Comparison of ENCODE assay signal across 30 cellular contexts in the genomic region with DNA sequence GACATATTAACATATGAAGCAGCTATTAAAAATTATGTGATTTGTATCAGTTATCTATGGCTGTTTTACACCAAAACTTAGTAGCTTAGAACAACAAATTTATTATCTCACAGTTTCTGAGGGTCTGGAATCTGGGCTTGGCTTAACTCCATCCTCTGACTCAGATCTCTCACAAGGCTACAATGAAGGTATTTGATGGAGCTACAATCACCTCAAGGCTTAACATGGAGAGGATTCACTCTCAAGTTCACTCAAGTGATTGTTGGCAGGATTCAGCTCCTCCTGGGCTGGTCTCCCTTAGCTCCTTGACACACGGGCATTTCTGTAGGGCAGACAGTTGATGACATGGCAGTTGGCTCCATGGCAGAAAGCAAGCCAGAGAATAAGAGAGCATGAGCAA.
DNase-seq lines count a peak whose midpoint lies in the region; ATAC-seq, FAIRE-seq and TF ChIP-seq lines count a peak whose summit lies in the region.
"Had no signal": no experiment of that assay in that cellular context is flagged by ENCODE, and none has a peak within 500 bp of the region (broad histone marks: within the 10 kb centered on the region; RNA-seq: fewer than 3 reads in every experiment).

No MANE protein-coding gene starts in this region.

- peaks cover 2% of the 10 kb centered on the region for H3K36me3 Mint-ChIP-seq in chondrocyte (ENCODE audit: low read depth)
- H3K36me3 Mint-ChIP-seq in nephron (ENCODE audit: low read depth) = no peaks in the 10 kb centered on the region
- H3K36me3 Mint-ChIP-seq in activated naive CD4-positive, alpha-beta T cell treated with anti-CD3 and anti-CD28 coated beads, Interleukin-2, amount 50 U/mL, for 72 hours = no peaks in the 10 kb centered on the region
- H3K36me3 Mint-ChIP-seq: activated naive CD8-positive, alpha-beta T cell treated with anti-CD3 and anti-CD28 coated beads for 36 hours; brain had no signal

- H3K4me3 Mint-ChIP-seq in chondrocyte (ENCODE audit: unreplicated experiment) (no peak overlapping the region), nephron (no peak overlapping the region)
- H3K4me3 Mint-ChIP-seq: activated CD8-positive, alpha-beta T cell treated with anti-CD3 and anti-CD28 coated beads for 36 hours; activated naive CD8-positive, alpha-beta T cell treated with anti-CD3 and anti-CD28 coated beads for 36 hours; brain; stimulated activated naive CD8-positive, alpha-beta T cell treated with anti-CD3 and anti-CD28 coated beads, Interleukin-15, Interleukin-2, amounts not matched to agents 100 ng/mL and 50 ng/mL, for 24 hours; T-helper 17 cell had no signal

- peak overlapping the region; percentile 39 for H3K27ac Mint-ChIP-seq in chondrocyte (ENCODE audit: unreplicated experiment)
- peak overlapping the region in 2 of 3 experiments; percentile 49 to 68 for H3K27ac Mint-ChIP-seq in nephron
- no peak overlapping the region for H3K27ac Mint-ChIP-seq in activated naive CD4-positive, alpha-beta T cell treated with anti-CD3 and anti-CD28 coated beads, Interleukin-2, amount 50 U/mL, for 72 hours
- H3K27ac Mint-ChIP-seq: activated CD8-positive, alpha-beta T cell treated with anti-CD3 and anti-CD28 coated beads for 36 hours; activated naive CD8-positive, alpha-beta T cell treated with anti-CD3 and anti-CD28 coated beads for 36 hours; stimulated activated naive CD8-positive, alpha-beta T cell treated with anti-CD3 and anti-CD28 coated beads, Interleukin-15, Interleukin-2, amounts not matched to agents 100 ng/mL and 50 ng/mL, for 24 hours; T-helper 17 cell had no signal

- peaks cover 3% of the 10 kb centered on the region for H3K27me3 Mint-ChIP-seq in chondrocyte (ENCODE audit: low read depth)
- H3K27me3 Mint-ChIP-seq in nephron (ENCODE audit: low read depth) = no peaks in the 10 kb centered on the region

- TF ChIP-seq EP300 in sigmoid colon (IDR thresholded peaks at IDR 0.05) = no peak

- intact Hi-C loops in sigmoid colon (cut with DNase I) = no loop called here

- H3K27me3 ChIP-seq in ACC112 (ENCODE audit: insufficient read depth, low read length) (peaks cover 59% of the 10 kb centered on the region), sigmoid colon (no peaks in the 10 kb centered on the region)
- H3K27me3 ChIP-seq: gastroesophageal sphincter, neutrophil had no signal

- TF ChIP-seq CTCF in chondrocyte (IDR thresholded peaks at IDR 0.05) = no peak
- no peak for TF ChIP-seq CTCF in nephron (IDR thresholded peaks at IDR 0.05; ENCODE audit: unreplicated experiment in 3 of 3)
- no peak for TF ChIP-seq CTCF in sigmoid colon (IDR thresholded peaks at IDR 0.05)

- no peak overlapping the region for H3K27ac ChIP-seq in ACC112 (ENCODE audit: low read depth, low read length)
- no peak overlapping the region for H3K27ac ChIP-seq in sigmoid colon
- H3K27ac ChIP-seq: gastroesophageal sphincter, KMS-11, neutrophil, RWPE1, SK-N-MC, skin epidermis had no signal

- H3K9me3 Mint-ChIP-seq in chondrocyte (ENCODE audit: low read depth) = no peaks in the 10 kb centered on the region
- H3K9me3 Mint-ChIP-seq in nephron = no peaks in the 10 kb centered on the region
- no peaks in the 10 kb centered on the region for H3K9me3 Mint-ChIP-seq in activated naive CD4-positive, alpha-beta T cell treated with anti-CD3 and anti-CD28 coated beads, Interleukin-2, amount 50 U/mL, for 72 hours
- H3K9me3 Mint-ChIP-seq: activated CD8-positive, alpha-beta T cell treated with anti-CD3 and anti-CD28 coated beads for 36 hours; activated naive CD8-positive, alpha-beta T cell treated with anti-CD3 and anti-CD28 coated beads for 36 hours; stimulated activated naive CD8-positive, alpha-beta T cell treated with anti-CD3 and anti-CD28 coated beads, Interleukin-15, Interleukin-2, amounts not matched to agents 100 ng/mL and 50 ng/mL, for 24 hours had no signal

- H3K79me2 ChIP-seq in ACC112 (ENCODE audit: control insufficient read depth, insufficient read depth, low read length, unreplicated experiment) = no peaks in the 10 kb centered on the region

- FAIRE-seq in HTR-8/SVneo (lab: Jason Lieb, UNC) = no peak
- FAIRE-seq: colon, GM19239 had no signal

- peaks cover 12% of the 10 kb centered on the region for H3K4me1 Mint-ChIP-seq in chondrocyte (ENCODE audit: low read depth)
- H3K4me1 Mint-ChIP-seq in nephron = peaks cover 21% of the 10 kb centered on the region
- H3K4me1 Mint-ChIP-seq: activated naive CD8-positive, alpha-beta T cell treated with anti-CD3 and anti-CD28 coated beads for 36 hours; T-helper 17 cell had no signal

- peak overlapping the region; percentile 69 for H2AFZ ChIP-seq in ACC112 (ENCODE audit: low read length, unreplicated experiment)

- H3K4me1 ChIP-seq in ACC112 (ENCODE audit: control insufficient read depth, insufficient read depth, low read length, unreplicated experiment) = peaks cover 3% of the 10 kb centered on the region
- H3K4me1 ChIP-seq in sigmoid colon = peaks cover 0 to 6% (median 0%) of the 10 kb centered on the region in 4 donors
- H3K4me1 ChIP-seq: gastroesophageal sphincter, left ventricle myocardium inferior had no signal

- WGBS in sigmoid colon, 2 donors = 81 to 89% methylated on average over 1 of the region's 1 CpG

- H3K4me3 ChIP-seq in ACC112 (ENCODE audit: low read depth, low read length) (peak overlapping the region; percentile 67), sigmoid colon (no peak overlapping the region)
- H3K4me3 ChIP-seq: gastroesophageal sphincter, left ventricle myocardium inferior, SK-N-MC, skin epidermis had no signal

- no peak for ATAC-seq in activated naive CD4-positive, alpha-beta T cell treated with anti-CD3 and anti-CD28 coated beads, Interleukin-2, amount 50 U/mL, for 72 hours
- ATAC-seq in GM19455 (IDR thresholded peaks at IDR 0.05; ENCODE audit: unreplicated experiment) = no peak
- ATAC-seq: activated CD8-positive, alpha-beta T cell treated with anti-CD3 and anti-CD28 coated beads for 36 hours; esophagus mucosa; gastroesophageal sphincter; T-helper 17 cell had no signal

- no peaks in the 10 kb centered on the region for H3K9me3 ChIP-seq in sigmoid colon
- H3K9me3 ChIP-seq: gastroesophageal sphincter, left ventricle myocardium inferior, neutrophil had no signal

- H3K36me3 ChIP-seq in ACC112 (ENCODE audit: insufficient read depth, low read length) (no peaks in the 10 kb centered on the region), sigmoid colon (no peaks in the 10 kb centered on the region)
- H3K36me3 ChIP-seq: gastroesophageal sphincter, left ventricle myocardium inferior, neutrophil had no signal

- DNase-seq in NCI-H226 = peak; percentile 32
- no peak for DNase-seq in chondrocyte (ENCODE audit: low spot score)
- no peak for DNase-seq in sigmoid colon
- no peak for DNase-seq in activated naive CD4-positive, alpha-beta T cell treated with anti-CD3 and anti-CD28 coated beads, Interleukin-2, amount 50 U/mL, for 72 hours (ENCODE audit: low spot score in 2 of 2)
- no peak for DNase-seq in HTR-8/SVneo (ENCODE audit: insufficient read length, low spot score)
- DNase-seq: activated CD4-positive, alpha-beta T cell treated with anti-CD3 and anti-CD28 coated beads for 1 hour; activated CD8-positive, alpha-beta T cell treated with anti-CD3 and anti-CD28 coated beads for 36 hours; activated naive CD8-positive, alpha-beta T cell treated with anti-CD3 and anti-CD28 coated beads for 36 hours; activated T-cell treated with anti-CD3 and anti-CD28 coated beads for 4 hours; GF-D8; HCEC 1CT; hypothalamus; left ventricle myocardium inferior; MV-4-11; NCI-H1436 treated with DMSO at 0.1 percent for 48 hours; T-helper 17 cell had no signal

- no peak for TF ChIP-seq POLR2A in sigmoid colon (IDR thresholded peaks at IDR 0.05)

Comparison
In these comparisons a context has a peak if more than half of its experiments do, and no peak if none do; other contexts are left out.
1. H3K27ac Mint-ChIP-seq: peak in chondrocyte (single experiment) and nephron (2 of 3); none in activated naive CD4-positive, alpha-beta T cell treated with anti-CD3 and anti-CD28 coated beads, Interleukin-2, amount 50 U/mL, for 72 hours (0 of 2).